Comparison of ENCODE assay signal across 14 cellular contexts in genomic region chr22:28710889-28711285, GRCh38. TPM values are rescaled to one million over a fixed set of nuclear protein-coding genes. Genes with fewer than 3 reads are reported as not detected.
DNase-seq lines count a peak whose midpoint lies in the region; ATAC-seq and TF ChIP-seq lines count a peak whose summit lies in the region.
"Had no signal": no experiment of that assay in that cellular context is flagged by ENCODE, and none has a peak within 500 bp of the region (broad histone marks: within the 10 kb centered on the region; RNA-seq: fewer than 3 reads in every experiment).

No MANE protein-coding gene starts in this region.

- H3K27me3 ChIP-seq in HAP-1 (ENCODE audit: low read depth): no peaks in the 10 kb centered on the region

- in situ Hi-C loops in HAP-1 (cut with MboI; ENCODE audit: low sequenced_read_pairs): no loop called here

- ATAC-seq in HG03139 (IDR thresholded peaks at IDR 0.05; ENCODE audit: unreplicated experiment): no peak
- ATAC-seq: stimulated activated naive CD8-positive, alpha-beta T cell treated with anti-CD3 and anti-CD28 coated beads, Interleukin-15, Interleukin-2, amounts not matched to agents 100 U/mL and 50 U/mL, for 24 hours; WTC11 had no signal

- H3K4me1 ChIP-seq in HAP-1: no peaks in the 10 kb centered on the region

- no peaks in the 10 kb centered on the region for H3K9me3 ChIP-seq in HAP-1

- TF ChIP-seq CTCF in WI38 (IDR thresholded peaks at IDR 0.05; ENCODE audit: low read depth, low read length) (no peak), fibroblast of villous mesenchyme (IDR thresholded peaks at IDR 0.05; ENCODE audit: insufficient read depth, low read depth, low read length) (no peak)

- H3K4me3 ChIP-seq in WI38 (ENCODE audit: low read depth, low read length) (peak overlapping the region; percentile 27), fibroblast of villous mesenchyme (ENCODE audit: low read depth, low read length) (peak overlapping the region; percentile 10), skeletal muscle cell (ENCODE audit: low read depth, low read length) (no peak overlapping the region), HAP-1 (no peak overlapping the region)

- DNase-seq in HCEC 1CT (peak; percentile 52), fibroblast of villous mesenchyme (ENCODE audit: low read depth) (no peak), skeletal muscle cell (ENCODE audit: low read depth) (peak; percentile 17), NCI-H526 (lab: John Stamatoyannopoulos, UW) (no peak), HAP-1 (ENCODE audit: low spot score in 2 of 2) (no peak)
- DNase-seq in stimulated activated CD4-positive, alpha-beta T cell treated with anti-CD3 and anti-CD28 coated beads, Interleukin-2, amount 100 ng/mL, for 24 hours: no peak
- DNase-seq: anterior cingulate cortex; NCI-H446 treated with DMSO at 0.1 percent for 48 hours; RPMI8226; stimulated activated CD4-positive, alpha-beta T cell treated with anti-CD3 and anti-CD28 coated beads, Interleukin-4, amount 100 ng/mL, for 24 hours; stimulated activated naive CD8-positive, alpha-beta T cell treated with anti-CD3 and anti-CD28 coated beads, Interleukin-15, Interleukin-2, amounts not matched to agents 100 U/mL and 50 U/mL, for 24 hours had no signal

- H3K36me3 ChIP-seq in HAP-1 (replicated peaks): peaks cover 24% of the 10 kb centered on the region

RNA-seq across cellular contexts. Expression of gene CHEK2, which starts 30.7 kb away (rescaled TPM):
- 17.4 and 22.0 TPM in 2 replicates for total RNA-seq in fibroblast of villous mesenchyme

RNA-seq across cellular contexts. Expression of gene HSCB, which starts 31.0 kb away (rescaled TPM):
- total RNA-seq in fibroblast of villous mesenchyme: 11.2 and 13.9 TPM in 2 replicates

RNA-seq across cellular contexts. Expression of gene TTC28, which starts 31.2 kb away (rescaled TPM):
- 23.3 and 27.4 TPM in 2 replicates for total RNA-seq in fibroblast of villous mesenchyme

Comparison
In these comparisons a context has a peak if more than half of its experiments do, and no peak if none do; other contexts are left out.
1. DNase-seq: peak in HCEC 1CT (single experiment) and skeletal muscle cell (single experiment); none in fibroblast of villous mesenchyme (single experiment), stimulated activated CD4-positive, alpha-beta T cell treated with anti-CD3 and anti-CD28 coated beads, Interleukin-2, amount 100 ng/mL, for 24 hours (0 of 2), NCI-H526 (0 of 2) and HAP-1 (0 of 2).
2. H3K4me3 ChIP-seq: peak in WI38 (single experiment) and fibroblast of villous mesenchyme (single experiment); none in skeletal muscle cell (single experiment) and HAP-1 (single experiment).